Comparison of ENCODE assay signal across 17 cellular contexts in the genomic region with DNA sequence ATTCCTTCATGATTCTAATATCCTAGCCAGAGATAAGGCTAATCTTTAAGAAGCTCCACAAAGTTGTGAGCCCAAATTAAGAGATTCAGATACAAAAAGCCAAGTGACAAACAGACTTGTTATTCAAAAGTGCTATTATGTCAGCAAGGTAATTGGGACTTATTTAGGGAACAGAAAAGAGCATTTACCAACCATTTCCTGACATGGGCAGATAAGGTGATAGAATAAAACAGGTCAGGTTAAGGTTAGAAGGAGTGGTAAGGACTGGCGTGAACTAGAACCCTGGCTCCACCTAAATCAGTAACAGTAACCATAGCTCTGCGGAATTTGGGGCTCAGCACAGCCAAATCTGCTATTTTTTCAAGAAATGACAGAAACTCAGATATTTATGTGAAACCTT. TPM values are rescaled to one million over a fixed set of nuclear protein-coding genes. Genes with fewer than 3 reads are reported as not detected.
DNase-seq lines count a peak whose midpoint lies in the region; ATAC-seq and TF ChIP-seq lines count a peak whose summit lies in the region.
"Had no signal": no experiment of that assay in that cellular context is flagged by ENCODE, and none has a peak within 500 bp of the region (broad histone marks: within the 10 kb centered on the region; RNA-seq: fewer than 3 reads in every experiment).

No MANE protein-coding gene starts in this region.

- intact Hi-C loops in PC-9 (cut with micrococcal nuclease; ENCODE audit: unreplicated experiment) = loop anchor here (5.0 kb wide), 1 partner anchor 104 kb away; no protein-coding TSS in a partner anchor
- intact Hi-C loops in prostate gland (cut with DNase I) = no loop called here
- intact Hi-C loops in colonic mucosa (cut with DNase I) = no loop called here

- peak overlapping the region; percentile 39 for H3K4me3 Mint-ChIP-seq in T-helper 2 cell treated with Interferon-gamma antibody and Interleukin-4, amounts not matched to agents 5 μg/mL and 100 μg/mL, for 36 hours
- H3K4me3 Mint-ChIP-seq in endothelial cell (ENCODE audit: unreplicated experiment) = no peak overlapping the region

- peaks cover 10% of the 10 kb centered on the region for H3K36me3 ChIP-seq in PC-9 (ENCODE audit: low read depth)
- H3K36me3 ChIP-seq in prostate gland = no peaks in the 10 kb centered on the region
- no peaks in the 10 kb centered on the region for H3K36me3 ChIP-seq in MG63
- no peaks in the 10 kb centered on the region for H3K36me3 ChIP-seq in colonic mucosa
- H3K36me3 ChIP-seq: heart right ventricle had no signal

- POLR2A ChIA-PET in PC-9 (lab: Charles Lee; ENCODE audit: unreplicated experiment) = no interaction called here

- peaks cover 6% of the 10 kb centered on the region for H3K9me3 Mint-ChIP-seq in T-helper 2 cell treated with Interferon-gamma antibody and Interleukin-4, amounts not matched to agents 5 μg/mL and 100 μg/mL, for 36 hours
- no peaks in the 10 kb centered on the region for H3K9me3 Mint-ChIP-seq in endothelial cell (ENCODE audit: unreplicated experiment)

- CTCF ChIA-PET in PC-9 (lab: Charles Lee) = no interaction called here

- H3K36me3 Mint-ChIP-seq in T-helper 2 cell treated with Interferon-gamma antibody and Interleukin-4, amounts not matched to agents 5 μg/mL and 100 μg/mL, for 36 hours (ENCODE audit: low read depth) = peaks cover 22% of the 10 kb centered on the region
- H3K36me3 Mint-ChIP-seq in endothelial cell (ENCODE audit: low read depth, unreplicated experiment) = no peaks in the 10 kb centered on the region

- no peak overlapping the region for H2AFZ ChIP-seq in PC-9

- H3K27me3 ChIP-seq in PC-9 (ENCODE audit: insufficient read depth, low read depth) (no peaks in the 10 kb centered on the region), prostate gland (replicated peaks; ENCODE audit: insufficient read depth) (no peaks in the 10 kb centered on the region), MG63 (no peaks in the 10 kb centered on the region), colonic mucosa (no peaks in the 10 kb centered on the region)
- H3K27me3 ChIP-seq: heart right ventricle had no signal

- no peak for TF ChIP-seq CTCF in PC-9 (conservative IDR thresholded peaks at IDR 0.05)
- TF ChIP-seq CTCF in endothelial cell (IDR thresholded peaks at IDR 0.05; ENCODE audit: unreplicated experiment) = no peak
- no peak for TF ChIP-seq CTCF in prostate gland (IDR thresholded peaks at IDR 0.05)
- TF ChIP-seq CTCF in colonic mucosa (IDR thresholded peaks at IDR 0.05) = no peak

- H3K4me1 ChIP-seq in PC-9 (replicated peaks; ENCODE audit: insufficient read depth) = peaks cover 90% of the 10 kb centered on the region
- H3K4me1 ChIP-seq in prostate gland (replicated peaks) = no peaks in the 10 kb centered on the region
- peaks cover 5% of the 10 kb centered on the region for H3K4me1 ChIP-seq in colonic mucosa

- peaks cover 67% of the 10 kb centered on the region for H3F3A ChIP-seq in PC-9 (ENCODE audit: insufficient read depth, low read depth)

- no peaks in the 10 kb centered on the region for H3K79me2 ChIP-seq in PC-9 (ENCODE audit: low read depth)

- H3K9ac ChIP-seq in colonic mucosa (ENCODE audit: low read depth in 2 of 2, low read length in 2 of 2) = no peak overlapping the region

- H3K4me2 ChIP-seq in PC-9 = peak overlapping the region; percentile 71

- H3K9me3 ChIP-seq in PC-9 (ENCODE audit: insufficient read depth, low read depth) (0 out of 2 replicates have a peak, but pooled peaks cover 3% of the 10 kb centered on the region), prostate gland (no peaks in the 10 kb centered on the region), MG63 (no peaks in the 10 kb centered on the region), colonic mucosa (no peaks in the 10 kb centered on the region)
- H3K9me3 ChIP-seq: heart right ventricle had no signal

- no TSS peak for BruUV-seq in PC-9 (replicated peaks; lab: Mats Ljungman, UMichigan)

- H3K9me2 ChIP-seq in PC-9 (ENCODE audit: insufficient read depth) = no peaks in the 10 kb centered on the region

- no peaks in the 10 kb centered on the region for H3K27me3 Mint-ChIP-seq in T-helper 2 cell treated with Interferon-gamma antibody and Interleukin-4, amounts not matched to agents 5 μg/mL and 100 μg/mL, for 36 hours (ENCODE audit: low read depth)
- peaks cover 3% of the 10 kb centered on the region for H3K27me3 Mint-ChIP-seq in endothelial cell (ENCODE audit: unreplicated experiment)

- H3K4me1 Mint-ChIP-seq in T-helper 2 cell treated with Interferon-gamma antibody and Interleukin-4, amounts not matched to agents 5 μg/mL and 100 μg/mL, for 36 hours (ENCODE audit: low read depth) = peaks cover 76% of the 10 kb centered on the region
- peaks cover 36% of the 10 kb centered on the region for H3K4me1 Mint-ChIP-seq in endothelial cell (ENCODE audit: unreplicated experiment)

- H3K4me3 ChIP-seq in PC-9 (peak overlapping the region; percentile 25; the same call in 1 of the 2 replicates), prostate gland (no peak overlapping the region), MG63 (no peak overlapping the region), colonic mucosa (no peak overlapping the region)
- H3K4me3 ChIP-seq: heart right ventricle had no signal

- no peak for TF ChIP-seq POLR2A in prostate gland (IDR thresholded peaks at IDR 0.05)

- H4K20me1 ChIP-seq in PC-9 (ENCODE audit: insufficient read depth) = no peaks in the 10 kb centered on the region

- WGBS in prostate gland = 18% methylated on average over 2 of the region's 2 CpGs

- H3K27ac ChIP-seq in PC-9 (peak overlapping the region; percentile 99), prostate gland (peak overlapping the region; percentile 48 to 49), colonic mucosa (no peak overlapping the region)
- H3K27ac ChIP-seq: HL-60 had no signal

- H3K27ac Mint-ChIP-seq in T-helper 2 cell treated with Interferon-gamma antibody and Interleukin-4, amounts not matched to agents 5 μg/mL and 100 μg/mL, for 36 hours = peak overlapping the region; percentile 69
- H3K27ac Mint-ChIP-seq in endothelial cell (ENCODE audit: unreplicated experiment) = peak overlapping the region; percentile 62

- ATAC-seq in GM18907 (IDR thresholded peaks at IDR 0.05; ENCODE audit: unreplicated experiment) = no peak

- DNase-seq in T-helper 2 cell treated with Interferon-gamma antibody and Interleukin-4, amounts not matched to agents 5 μg/mL and 100 μg/mL, for 36 hours (ENCODE audit: low spot score) = no peak
- DNase-seq in T-helper 2 cell (no peak), PC-9 (no peak), endothelial cell (ENCODE audit: low spot score) (no peak), prostate gland (ENCODE audit: low spot score) (no peak), MG63 (no peak), colonic mucosa (no peak)
- DNase-seq: heart right ventricle, left colon, NCI-H2171, occipital lobe, SW 1271, trophoblast cell had no signal

RNA-seq across cellular contexts. Expression of gene ERMP1, which starts 10.0 kb away (rescaled TPM):
- total RNA-seq in PC-9 (2021) (51.0 and 64.6 TPM in 2 replicates), endothelial cell (ENCODE audit: unreplicated experiment) (13.4 TPM), prostate gland (10 to 100 TPM; 21.7 to 24.7 TPM), colonic mucosa (10 to 100 TPM; 47.3 to 50.8 TPM)
- 0.40 and 2.6 TPM in 2 replicates for total RNA-seq in MG63 (2014; rRNA removed; shearing (Covaris generic); ENCODE audit: low replicate concordance)

RNA-seq across cellular contexts. Expression of gene MLANA, which starts 47.8 kb away (rescaled TPM):
- total RNA-seq in PC-9 (2021) = not detected in 2 replicates
- not detected for total RNA-seq in endothelial cell (ENCODE audit: unreplicated experiment)
- not detected for total RNA-seq in prostate gland
- total RNA-seq in MG63 (2014; rRNA removed; shearing (Covaris generic); ENCODE audit: low replicate concordance) = not detected in 2 replicates
- not detected for total RNA-seq in colonic mucosa
- total RNA-seq: A673, cardiac septum, heart right ventricle, left colon, occipital lobe had no signal
